In genomic region chr7:66564045-66564444, GRCh38 we compare ENCODE assay signal across 22 cellular contexts.
A peak's percentile ranks its signal among the peaks of the same experiment; 100 is the strongest.
DNase-seq lines count a peak whose midpoint lies in the region; ATAC-seq and TF ChIP-seq lines count a peak whose summit lies in the region.
"Had no signal": no experiment of that assay in that cellular context is flagged by ENCODE, and none has a peak within 500 bp of the region (broad histone marks: within the 10 kb centered on the region; RNA-seq: fewer than 3 reads in every experiment).

No MANE protein-coding gene starts in this region.

- H3K4me3 Mint-ChIP-seq in HFFc6: no peak overlapping the region
- H3K4me3 Mint-ChIP-seq in central memory CD8-positive, alpha-beta T cell: no peak overlapping the region
- no peak overlapping the region for H3K4me3 Mint-ChIP-seq in activated T-helper 1 cell treated with anti-CD3 and anti-CD28 coated beads, Interleukin-12 subunit alpha, Interleukin-12 subunit beta, Interleukin-2, Interleukin-4 antibody, amounts not matched to agents 30 ng/mL and 10 ng/mL and 1 ng/mL, durations not matched to agents 14 hours and 24 hours and 36 hours
- H3K4me3 Mint-ChIP-seq: B cell had no signal

- H3K27me3 Mint-ChIP-seq in HFFc6 (ENCODE audit: insufficient read depth): peaks cover 2% of the 10 kb centered on the region
- H3K27me3 Mint-ChIP-seq in central memory CD8-positive, alpha-beta T cell: no peaks in the 10 kb centered on the region
- no peaks in the 10 kb centered on the region for H3K27me3 Mint-ChIP-seq in activated T-helper 1 cell treated with anti-CD3 and anti-CD28 coated beads, Interleukin-12 subunit alpha, Interleukin-12 subunit beta, Interleukin-2, Interleukin-4 antibody, amounts not matched to agents 30 ng/mL and 10 ng/mL and 1 ng/mL, durations not matched to agents 14 hours and 24 hours and 36 hours (ENCODE audit: insufficient read depth)
- H3K27me3 Mint-ChIP-seq: B cell had no signal

- no peaks in the 10 kb centered on the region for H3K9me3 ChIP-seq in smooth muscle cell (replicated peaks; ENCODE audit: low read depth)
- H3K9me3 ChIP-seq: A549 had no signal

- no peaks in the 10 kb centered on the region for H3K27me3 ChIP-seq in smooth muscle cell (ENCODE audit: low read depth)

- no peaks in the 10 kb centered on the region for H3K36me3 Mint-ChIP-seq in activated naive CD4-positive, alpha-beta T cell treated with anti-CD3 and anti-CD28 coated beads, Interleukin-2, amount 50 U/mL, for 72 hours
- H3K36me3 Mint-ChIP-seq in HFFc6 (ENCODE audit: low read depth): peaks cover 10% of the 10 kb centered on the region; the same call in 1 of the 2 replicates
- H3K36me3 Mint-ChIP-seq in central memory CD8-positive, alpha-beta T cell (ENCODE audit: insufficient read depth): peaks cover 26% of the 10 kb centered on the region
- H3K36me3 Mint-ChIP-seq in activated T-helper 1 cell treated with anti-CD3 and anti-CD28 coated beads, Interleukin-12 subunit alpha, Interleukin-12 subunit beta, Interleukin-2, Interleukin-4 antibody, amounts not matched to agents 30 ng/mL and 10 ng/mL and 1 ng/mL, durations not matched to agents 14 hours and 24 hours and 36 hours (ENCODE audit: low read depth): peaks cover 16% of the 10 kb centered on the region

- no peak overlapping the region for H3K27ac ChIP-seq in smooth muscle cell (ENCODE audit: low read depth)
- H3K27ac ChIP-seq: A549, PC-9 had no signal

- no peak overlapping the region for H3K9ac ChIP-seq in smooth muscle cell (ENCODE audit: low read depth)

- peaks cover 92% of the 10 kb centered on the region for H4K20me1 ChIP-seq in smooth muscle cell (ENCODE audit: low read depth)

- H3K4me1 ChIP-seq in smooth muscle cell (ENCODE audit: low read depth): no peaks in the 10 kb centered on the region
- H3K4me1 ChIP-seq: A549 had no signal

- H3K9me3 Mint-ChIP-seq in activated naive CD4-positive, alpha-beta T cell treated with anti-CD3 and anti-CD28 coated beads, Interleukin-2, amount 50 U/mL, for 72 hours: no peaks in the 10 kb centered on the region
- H3K9me3 Mint-ChIP-seq in HFFc6: no peaks in the 10 kb centered on the region
- H3K9me3 Mint-ChIP-seq in central memory CD8-positive, alpha-beta T cell: no peaks in the 10 kb centered on the region
- H3K9me3 Mint-ChIP-seq in activated T-helper 1 cell treated with anti-CD3 and anti-CD28 coated beads, Interleukin-12 subunit alpha, Interleukin-12 subunit beta, Interleukin-2, Interleukin-4 antibody, amounts not matched to agents 30 ng/mL and 10 ng/mL and 1 ng/mL, durations not matched to agents 14 hours and 24 hours and 36 hours: no peaks in the 10 kb centered on the region

- intact Hi-C loops in activated T-helper 1 cell treated with anti-CD3 and anti-CD28 coated beads, Interleukin-12 subunit alpha, Interleukin-12 subunit beta, Interleukin-2, Interleukin-4 antibody, amounts not matched to agents 30 ng/mL and 10 ng/mL and 1 ng/mL, durations not matched to agents 14 hours and 24 hours and 36 hours (cut with micrococcal nuclease): loop anchor here (1.0 kb wide), 1 partner anchor 229 kb away; no protein-coding TSS in a partner anchor

- no peak for DNase-seq in activated naive CD4-positive, alpha-beta T cell treated with anti-CD3 and anti-CD28 coated beads, Interleukin-2, amount 50 U/mL, for 72 hours (ENCODE audit: low spot score in 2 of 2)
- no peak for DNase-seq in activated naive CD4-positive, alpha-beta T cell (lab: John Stamatoyannopoulos, UW)
- no peak for DNase-seq in HFFc6
- no peak for DNase-seq in central memory CD8-positive, alpha-beta T cell (ENCODE audit: low spot score in 2 of 2)
- DNase-seq in smooth muscle cell (lab: John Stamatoyannopoulos, UW; ENCODE audit: unreplicated experiment): no peak
- DNase-seq in NCI-H187 treated with DMSO at 0.1 percent for 48 hours (lab: John Stamatoyannopoulos, UW): no peak
- DNase-seq in activated T-helper 1 cell treated with anti-CD3 and anti-CD28 coated beads, Interleukin-12 subunit alpha, Interleukin-12 subunit beta, Interleukin-2, Interleukin-4 antibody, amounts not matched to agents 30 ng/mL and 10 ng/mL and 1 ng/mL, durations not matched to agents 14 hours and 24 hours and 36 hours (ENCODE audit: low spot score): no peak
- DNase-seq: DND-41, H7, KG1, NCI-H1105 treated with DMSO at 0.1 percent for 48 hours, NCI-H1694, NCI-H2081 treated with DMSO at 0.1 percent for 48 hours, NCI-H2171 treated with DMSO at 0.1 percent for 48 hours, NCI-H524 treated with DMSO at 0.1 percent for 48 hours, PC-9, RPMI8226, SHP77 had no signal

- peaks cover 88% of the 10 kb centered on the region for H3K79me2 ChIP-seq in smooth muscle cell (ENCODE audit: low read depth)

- H3K4me1 Mint-ChIP-seq in HFFc6 (ENCODE audit: low read depth): peaks cover 18% of the 10 kb centered on the region
- H3K4me1 Mint-ChIP-seq in central memory CD8-positive, alpha-beta T cell: peaks cover 6% of the 10 kb centered on the region
- no peaks in the 10 kb centered on the region for H3K4me1 Mint-ChIP-seq in activated T-helper 1 cell treated with anti-CD3 and anti-CD28 coated beads, Interleukin-12 subunit alpha, Interleukin-12 subunit beta, Interleukin-2, Interleukin-4 antibody, amounts not matched to agents 30 ng/mL and 10 ng/mL and 1 ng/mL, durations not matched to agents 14 hours and 24 hours and 36 hours (ENCODE audit: low read depth)

- TF ChIP-seq CTCF in HFFc6 (IDR thresholded peaks at IDR 0.05): no peak
- no peak for TF ChIP-seq CTCF in smooth muscle cell (IDR thresholded peaks at IDR 0.05; ENCODE audit: borderline replicate concordance, insufficient read depth, poor library complexity, severe bottlenecking)

- H3K4me3 ChIP-seq in smooth muscle cell: no peak overlapping the region
- H3K4me3 ChIP-seq: A549, GM12878, PC-9 had no signal

- ATAC-seq in activated naive CD4-positive, alpha-beta T cell treated with anti-CD3 and anti-CD28 coated beads, Interleukin-2, amount 50 U/mL, for 72 hours: no peak
- no peak for ATAC-seq in central memory CD8-positive, alpha-beta T cell (replicated peaks; ENCODE audit: extremely low read depth, poor library complexity, severe bottlenecking)
- no peak for ATAC-seq in HG03571 (IDR thresholded peaks at IDR 0.05; ENCODE audit: unreplicated experiment)
- ATAC-seq: A549, GM12878 had no signal

- H3K27ac Mint-ChIP-seq in activated naive CD4-positive, alpha-beta T cell treated with anti-CD3 and anti-CD28 coated beads, Interleukin-2, amount 50 U/mL, for 72 hours: peak overlapping the region; percentile 16 to 39
- H3K27ac Mint-ChIP-seq in HFFc6: 0 out of 2 replicates have a peak overlapping the region, but pooled peaks have one; percentile 0
- peak overlapping the region; percentile 81 for H3K27ac Mint-ChIP-seq in central memory CD8-positive, alpha-beta T cell (ENCODE audit: low read depth)
- H3K27ac Mint-ChIP-seq in activated T-helper 1 cell treated with anti-CD3 and anti-CD28 coated beads, Interleukin-12 subunit alpha, Interleukin-12 subunit beta, Interleukin-2, Interleukin-4 antibody, amounts not matched to agents 30 ng/mL and 10 ng/mL and 1 ng/mL, durations not matched to agents 14 hours and 24 hours and 36 hours: no peak overlapping the region
- H3K27ac Mint-ChIP-seq: B cell had no signal

- peaks cover 4% of the 10 kb centered on the region for H3K36me3 ChIP-seq in smooth muscle cell (ENCODE audit: low read depth)

- WGBS in smooth muscle cell (ENCODE audit: low lambda C conversion rate): 94% methylated on average over 7 of the region's 7 CpGs

- peak overlapping the region; percentile 15 for H3K4me2 ChIP-seq in smooth muscle cell
- H3K4me2 ChIP-seq: A549, PC-9 had no signal

- H2AFZ ChIP-seq in smooth muscle cell (ENCODE audit: low read depth): no peak overlapping the region
- H2AFZ ChIP-seq: PC-9 had no signal

- H3F3A ChIP-seq in smooth muscle cell (ENCODE audit: low read depth): peaks cover 5% of the 10 kb centered on the region
